7 cellular contexts compared by ENCODE assay signal in the genomic region with DNA sequence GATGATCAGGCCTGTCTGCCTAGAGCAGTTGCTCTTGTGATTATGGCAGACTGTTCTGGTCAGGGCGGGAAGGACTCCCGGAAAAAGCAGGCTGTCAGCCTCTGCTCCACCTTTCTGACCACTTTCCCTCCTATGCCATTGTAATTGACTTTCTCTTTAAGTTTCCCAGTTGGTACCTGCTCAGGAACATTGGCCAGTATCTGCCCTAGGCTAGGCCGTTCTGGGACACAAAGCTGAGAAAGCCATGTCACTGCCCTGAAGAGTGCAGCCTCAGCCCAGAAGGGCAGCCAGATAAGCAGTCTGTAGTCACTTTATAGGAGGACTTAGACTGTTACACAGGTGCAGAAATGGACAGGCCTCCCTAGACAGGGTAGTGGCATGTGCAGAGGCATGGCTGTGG.
"Had no signal": no experiment of that assay in that cellular context is flagged by ENCODE, and none has a peak within 500 bp of the region (broad histone marks: within the 10 kb centered on the region; RNA-seq: fewer than 3 reads in every experiment).

No MANE protein-coding gene starts in this region.

- DNase-seq: H9, HCEC 1CT, KG1 had no signal

- H3K27ac Mint-ChIP-seq: GM23338, H9, IgD-negative memory B cell had no signal

- H3K36me3 Mint-ChIP-seq: IgD-negative memory B cell had no signal

- H3K27ac ChIP-seq: HL-60 had no signal

- H3K4me1 Mint-ChIP-seq: GM23338, H9, IgD-negative memory B cell had no signal

- H3K4me3 Mint-ChIP-seq: GM23338, H9 had no signal

- H3K9me3 Mint-ChIP-seq: GM23338, H9, IgD-negative memory B cell had no signal

- ATAC-seq: GM23338, HepG2 had no signal
